8 cellular contexts compared by ENCODE assay signal in the genomic region with DNA sequence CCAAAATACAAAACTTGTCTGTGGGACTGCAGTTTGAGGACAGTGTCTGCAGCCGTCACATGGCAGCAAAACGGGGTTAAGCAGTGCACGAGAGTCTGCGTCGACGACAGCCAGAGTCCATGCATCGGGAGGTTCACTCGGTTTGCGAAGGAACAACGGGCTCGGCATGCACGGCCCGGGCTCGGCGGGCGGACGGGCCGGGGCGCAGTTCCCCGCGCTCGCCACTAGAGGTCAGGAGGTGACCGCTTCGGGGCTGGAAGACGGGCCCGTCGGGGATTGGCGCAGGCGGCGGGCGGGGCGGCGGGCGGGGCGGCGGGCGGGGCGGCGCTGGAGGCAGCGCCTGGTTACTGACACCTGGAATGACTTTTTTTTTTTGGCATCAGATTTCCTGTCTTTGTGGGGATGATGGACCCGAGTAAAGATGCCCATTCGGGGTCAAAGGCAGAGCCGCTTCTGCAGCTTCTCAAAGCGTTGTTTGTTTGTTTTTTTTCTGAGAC. TPM values are rescaled to one million over a fixed set of nuclear protein-coding genes. Genes with fewer than 3 reads are reported as not detected.
DNase-seq lines count a peak whose midpoint lies in the region; ATAC-seq, FAIRE-seq and TF ChIP-seq lines count a peak whose summit lies in the region.

No MANE protein-coding gene starts in this region.

- DNase-seq in AG04449 (ENCODE audit: low read depth, low spot score) = no peak
- DNase-seq in GM18507 (ENCODE audit: extremely low spot score, insufficient read length, low read depth) = peak; percentile 86
- DNase-seq in NCI-H128 (lab: John Stamatoyannopoulos, UW; ENCODE audit: unreplicated experiment) = peak; percentile 25
- peak; percentile 76 to 78 (median 77) for DNase-seq in immature natural killer cell
- DNase-seq in stimulated activated CD4-positive, alpha-beta T cell treated with anti-CD3 and anti-CD28 coated beads, Interleukin-12 subunit alpha, Interleukin-12 subunit beta, amount 100 ng/mL, for 24 hours (ENCODE audit: low read depth in 2 of 2) = peak; percentile 81 to 86

- CTCF ChIA-PET in AG04449 (lab: Yijun Ruan, JAX) = interaction anchor here (0.7 to 3.0 kb wide), 9 partner anchors 9 to 556 kb away, joined by 3 to 17 read pairs (median 4); no protein-coding TSS in a partner anchor

- no peak overlapping the region for H3K27ac Mint-ChIP-seq in brain
- H3K27ac Mint-ChIP-seq in immature natural killer cell = no peak overlapping the region

- peaks cover 3% of the 10 kb centered on the region for H3K4me1 Mint-ChIP-seq in brain
- peaks cover 0 to 2% of the 10 kb centered on the region in 2 donors for H3K4me1 Mint-ChIP-seq in immature natural killer cell

- H3K27me3 Mint-ChIP-seq in brain (no peaks in the 10 kb centered on the region), immature natural killer cell (ENCODE audit: low read depth in 3 of 3) (peaks cover 0 to 5% (median 1%) of the 10 kb centered on the region in 3 donors)

- ATAC-seq in GM21825 (IDR thresholded peaks at IDR 0.05; ENCODE audit: unreplicated experiment) = no peak

- H3K36me3 Mint-ChIP-seq in brain (no peaks in the 10 kb centered on the region), immature natural killer cell (no peaks in the 10 kb centered on the region)

- FAIRE-seq in GM18507 (lab: Jason Lieb, UNC) = no peak

- POLR2A ChIA-PET in AG04449 (lab: Yijun Ruan, JAX) = no interaction called here

- no peak overlapping the region for H3K4me3 ChIP-seq in AG04449 (ENCODE audit: low read depth, low read length)

- TF ChIP-seq CTCF in AG04449 (IDR thresholded peaks at IDR 0.05; ENCODE audit: insufficient read depth, low read length, missing control alignments) (peak; percentile 88), VCaP (conservative IDR thresholded peaks at IDR 0.05) (peak; percentile 96), brain (conservative IDR thresholded peaks at IDR 0.05) (peak; percentile 88 to 93)

- H3K27ac ChIP-seq in VCaP = no peak overlapping the region

- H3K9me3 Mint-ChIP-seq in brain (no peaks in the 10 kb centered on the region), immature natural killer cell (no peaks in the 10 kb centered on the region)

- peak overlapping the region in 1 of 5 experiments; percentile 37 for H3K4me3 Mint-ChIP-seq in brain
- H3K4me3 Mint-ChIP-seq in immature natural killer cell = no peak overlapping the region

RNA-seq across cellular contexts. Expression of a gene that starts 6.5 kb away (rescaled TPM):
- not detected for polyA plus RNA-seq in brain (ENCODE audit: insufficient read depth, low read depth, low replicate concordance)
- not detected for polyA plus RNA-seq in immature natural killer cell

RNA-seq across cellular contexts. Expression of a gene that starts 37.6 kb away (rescaled TPM):
- 5.5 TPM for polyA plus RNA-seq in brain (ENCODE audit: insufficient read depth, low read depth, low replicate concordance)
- polyA plus RNA-seq in immature natural killer cell = not detected
